2 cellular contexts compared by ENCODE assay signal in genomic region chr7:130248842-130249241, GRCh38. TPM values are rescaled to one million over a fixed set of nuclear protein-coding genes. Genes with fewer than 3 reads are reported as not detected.
"Had no signal": no experiment of that assay in that cellular context is flagged by ENCODE, and none has a peak within 500 bp of the region (broad histone marks: within the 10 kb centered on the region; RNA-seq: fewer than 3 reads in every experiment).

No MANE protein-coding gene starts in this region.

RNA-seq across cellular contexts. Expression of gene CPA2, which starts 17.8 kb away (rescaled TPM):
- total RNA-seq: G401 had no signal

RNA-seq across cellular contexts. Expression of gene SSMEM1, which starts 41.2 kb away (rescaled TPM):
- total RNA-seq: G401, GM12878 had no signal
- polyA plus RNA-seq: GM12878 had no signal

RNA-seq across cellular contexts. Expression of gene CPA4, which starts 44.1 kb away (rescaled TPM):
- total RNA-seq: G401 had no signal
